ENCODE assay signal across 9 cellular contexts in the genomic region with DNA sequence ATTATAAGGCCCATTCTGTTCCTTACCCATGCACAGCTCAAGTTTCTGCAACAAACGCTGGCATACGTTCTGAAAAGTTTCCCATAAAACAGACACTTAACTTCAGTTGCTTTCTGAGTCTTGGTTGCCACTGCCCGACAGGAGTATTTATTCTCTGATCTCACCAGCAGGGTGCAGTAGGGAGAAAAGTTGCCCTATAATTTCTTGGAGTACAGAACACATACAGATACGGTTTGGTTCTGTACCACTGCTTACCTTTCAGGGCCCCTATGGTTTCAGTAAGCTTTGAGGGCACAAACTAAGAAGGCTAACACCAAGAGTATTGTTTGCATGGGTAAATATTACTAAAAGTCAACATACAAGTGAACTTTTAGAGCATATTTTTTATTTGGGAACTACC.
DNase-seq lines count a peak whose midpoint lies in the region; ATAC-seq, FAIRE-seq and TF ChIP-seq lines count a peak whose summit lies in the region.
"Had no signal": no experiment of that assay in that cellular context is flagged by ENCODE, and none has a peak within 500 bp of the region (broad histone marks: within the 10 kb centered on the region; RNA-seq: fewer than 3 reads in every experiment).

No MANE protein-coding gene starts in this region.

- H3K4me1 ChIP-seq in right atrium auricular region (no peaks in the 10 kb centered on the region), endodermal cell (ENCODE audit: control insufficient read depth, insufficient read depth, low read length) (no peaks in the 10 kb centered on the region)

- ATAC-seq in left ventricle myocardium superior, result peak; percentile 27

- no peak overlapping the region for H3K27ac Mint-ChIP-seq in endodermal cell

- H3K4me3 Mint-ChIP-seq in endodermal cell, result no peak overlapping the region

- peak in 1 of 2 donors; percentile 47 for TF ChIP-seq CTCF in right atrium auricular region (IDR thresholded peaks at IDR 0.05)
- TF ChIP-seq CTCF in endodermal cell (conservative IDR thresholded peaks at IDR 0.05), result peak; percentile 70

- FAIRE-seq in urothelium cell line (lab: Jason Lieb, UNC), result no peak
- FAIRE-seq: endometrium had no signal

- H3K4me3 ChIP-seq in right atrium auricular region, result no peak overlapping the region
- no peak overlapping the region for H3K4me3 ChIP-seq in endodermal cell (ENCODE audit: low read length)

- peaks cover 88% of the 10 kb centered on the region for H3K36me3 Mint-ChIP-seq in endodermal cell (ENCODE audit: low read depth)

- H3K36me3 ChIP-seq in right atrium auricular region (peaks cover 36% of the 10 kb centered on the region), endodermal cell (ENCODE audit: control insufficient read depth, insufficient read depth, low read length) (peaks cover 67% of the 10 kb centered on the region)

- H3K4me1 Mint-ChIP-seq in endodermal cell, result no peaks in the 10 kb centered on the region

- intact Hi-C loops in left ventricle myocardium superior (cut with micrococcal nuclease), result no loop called here

- no peak overlapping the region for H3K9ac ChIP-seq in endodermal cell (ENCODE audit: extremely low read depth, low read length, poor library complexity, severe bottlenecking)

- 91 to 96% methylated on average over 3 to 4 of the region's 4 CpGs for WGBS in endodermal cell (ENCODE audit: insufficient coverage in 1 of 2, insufficient read length in 1 of 2), 2 experiments

- peaks cover 47% of the 10 kb centered on the region for H3K9me3 Mint-ChIP-seq in endodermal cell

- no peaks in the 10 kb centered on the region for H3K27me3 ChIP-seq in right atrium auricular region
- no peaks in the 10 kb centered on the region for H3K27me3 ChIP-seq in endodermal cell (ENCODE audit: control insufficient read depth, insufficient read depth, low read length, poor library complexity, severe bottlenecking)

- DNase-seq in left ventricle myocardium superior (no peak), right atrium auricular region (ENCODE audit: low spot score) (no peak), M059J (ENCODE audit: low read depth) (peak; percentile 11), endodermal cell (peak; percentile 60), urothelium cell line (ENCODE audit: low spot score) (peak; percentile 15), AG08396 (ENCODE audit: low spot score) (no peak), UCSD-AML1 (lab: John Stamatoyannopoulos, UW; ENCODE audit: unreplicated experiment) (no peak)
- DNase-seq in stimulated activated CD8-positive, alpha-beta memory T cell treated with anti-CD3 and anti-CD28 coated beads, Interleukin-4, amount 100 ng/mL, for 48 hours, result no peak

- H3K27me3 Mint-ChIP-seq in endodermal cell (ENCODE audit: insufficient read depth), result no peaks in the 10 kb centered on the region

- peaks cover 0 to 10% of the 10 kb centered on the region in 2 donors for H3K9me3 ChIP-seq in right atrium auricular region
- H3K9me3 ChIP-seq in endodermal cell (ENCODE audit: control insufficient read depth, low read length), result peaks cover 32% of the 10 kb centered on the region

- no peak overlapping the region for H3K27ac ChIP-seq in right atrium auricular region
- no peak overlapping the region for H3K27ac ChIP-seq in endodermal cell (ENCODE audit: low read depth, low read length)

Comparison
In these comparisons a context has a peak if more than half of its experiments do, and no peak if none do; other contexts are left out.
1. DNase-seq: peak in M059J (single experiment), endodermal cell (single experiment) and urothelium cell line (single experiment); none in left ventricle myocardium superior (single experiment), right atrium auricular region (single experiment), stimulated activated CD8-positive, alpha-beta memory T cell treated with anti-CD3 and anti-CD28 coated beads, Interleukin-4, amount 100 ng/mL, for 48 hours (single experiment), AG08396 (single experiment) and UCSD-AML1 (single experiment).